ENCODE assay signal across 16 cellular contexts in the genomic region with DNA sequence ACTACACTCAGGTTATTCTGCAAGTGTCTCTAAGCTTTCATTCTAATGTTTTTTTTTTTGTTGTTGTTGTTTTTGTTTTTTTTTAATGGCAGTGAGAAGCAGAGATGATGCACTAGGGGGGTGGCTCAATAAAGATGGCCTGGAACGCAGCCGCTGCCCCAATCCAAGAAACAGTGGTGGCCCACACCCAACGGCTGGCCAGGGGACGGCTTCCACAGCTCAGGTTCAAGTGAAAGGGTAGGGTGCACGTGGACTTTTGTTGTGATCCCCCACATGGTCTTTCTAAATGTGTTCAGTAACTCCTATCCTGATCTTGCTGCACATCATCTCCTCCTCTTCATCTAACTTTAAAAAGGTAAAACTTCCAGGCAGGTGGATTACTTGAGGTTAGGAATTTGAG.
DNase-seq lines count a peak whose midpoint lies in the region; ATAC-seq and TF ChIP-seq lines count a peak whose summit lies in the region.
"Had no signal": no experiment of that assay in that cellular context is flagged by ENCODE, and none has a peak within 500 bp of the region (broad histone marks: within the 10 kb centered on the region; RNA-seq: fewer than 3 reads in every experiment).

No MANE protein-coding gene starts in this region.

- ATAC-seq in left ventricle myocardium superior (no peak), GM18870 (IDR thresholded peaks at IDR 0.05; ENCODE audit: unreplicated experiment) (no peak)

- TF ChIP-seq CTCF in right atrium auricular region (IDR thresholded peaks at IDR 0.05), result no peak
- no peak for TF ChIP-seq CTCF in osteocyte (IDR thresholded peaks at IDR 0.05)
- no peak for TF ChIP-seq CTCF in type B pancreatic cell (conservative IDR thresholded peaks at IDR 0.05)

- intact Hi-C loops in left ventricle myocardium superior (cut with micrococcal nuclease), result no loop called here

- H3K9me3 Mint-ChIP-seq in osteocyte (ENCODE audit: unreplicated experiment), result peaks cover 8% of the 10 kb centered on the region
- H3K9me3 Mint-ChIP-seq in type B pancreatic cell, result no peaks in the 10 kb centered on the region

- no peaks in the 10 kb centered on the region for H3K4me1 Mint-ChIP-seq in osteocyte (ENCODE audit: unreplicated experiment)
- peaks cover 11% of the 10 kb centered on the region for H3K4me1 Mint-ChIP-seq in type B pancreatic cell (ENCODE audit: unreplicated experiment)
- H3K4me1 Mint-ChIP-seq: CD8-positive, alpha-beta memory T cell had no signal

- no peaks in the 10 kb centered on the region for H3K36me3 ChIP-seq in right atrium auricular region

- H3K9me3 ChIP-seq in right atrium auricular region, result no peaks in the 10 kb centered on the region
- H3K9me3 ChIP-seq: Caco-2 had no signal

- H3K4me3 Mint-ChIP-seq in osteocyte (ENCODE audit: unreplicated experiment) (no peak overlapping the region), type B pancreatic cell (no peak overlapping the region)
- H3K4me3 Mint-ChIP-seq: CD8-positive, alpha-beta memory T cell; HFFc6 had no signal

- H3K4me1 ChIP-seq in right atrium auricular region, result peaks cover 0 to 6% of the 10 kb centered on the region in 2 donors
- H3K4me1 ChIP-seq: Caco-2 had no signal

- no peaks in the 10 kb centered on the region for H3K27me3 ChIP-seq in right atrium auricular region
- H3K27me3 ChIP-seq: BLaER1 had no signal

- no peak overlapping the region for H3K27ac ChIP-seq in right atrium auricular region
- H3K27ac ChIP-seq: BLaER1 had no signal

- DNase-seq in activated CD4-positive, CD25-positive, alpha-beta regulatory T cell treated with anti-CD3 and anti-CD28 coated beads, Interleukin-2, amount 50 U/mL, for 72 hours, result peak; percentile 6
- no peak for DNase-seq in activated CD4-positive, CD25-positive, alpha-beta regulatory T cell (lab: John Stamatoyannopoulos, UW)
- peak; percentile 13 for DNase-seq in right atrium auricular region (ENCODE audit: low spot score)
- DNase-seq in left ventricle myocardium superior, result no peak
- DNase-seq in osteocyte (ENCODE audit: extremely low spot score, unreplicated experiment), result peak; percentile 36
- peak; percentile 54 for DNase-seq in type B pancreatic cell (ENCODE audit: extremely low spot score, unreplicated experiment)
- no peak for DNase-seq in NCI-H524 treated with DMSO at 0.1 percent for 48 hours (lab: John Stamatoyannopoulos, UW)
- DNase-seq: 8988T; AML-193; Caco-2; CD8-positive, alpha-beta memory T cell; GDM1; HCEC 1CT; HFFc6 had no signal

- H3K27me3 Mint-ChIP-seq in osteocyte (ENCODE audit: unreplicated experiment) (no peaks in the 10 kb centered on the region), type B pancreatic cell (peaks cover 6% of the 10 kb centered on the region)

- H3K36me3 Mint-ChIP-seq in osteocyte (ENCODE audit: unreplicated experiment), result no peaks in the 10 kb centered on the region
- H3K36me3 Mint-ChIP-seq in type B pancreatic cell, result no peaks in the 10 kb centered on the region

- H3K4me3 ChIP-seq in right atrium auricular region, result no peak overlapping the region
- H3K4me3 ChIP-seq: BLaER1 had no signal

- H3K27ac Mint-ChIP-seq in osteocyte (ENCODE audit: unreplicated experiment) (no peak overlapping the region), type B pancreatic cell (no peak overlapping the region)
- H3K27ac Mint-ChIP-seq: CD8-positive, alpha-beta memory T cell; HFFc6 had no signal

Comparison
In these comparisons a context has a peak if more than half of its experiments do, and no peak if none do; other contexts are left out.
1. DNase-seq: peak in activated CD4-positive, CD25-positive, alpha-beta regulatory T cell treated with anti-CD3 and anti-CD28 coated beads, Interleukin-2, amount 50 U/mL, for 72 hours (single experiment), right atrium auricular region (single experiment), osteocyte (single experiment) and type B pancreatic cell (single experiment); none in activated CD4-positive, CD25-positive, alpha-beta regulatory T cell (0 of 4), left ventricle myocardium superior (single experiment) and NCI-H524 treated with DMSO at 0.1 percent for 48 hours (single experiment).